17 cellular contexts compared by ENCODE assay signal in genomic region chr16:73017321-73017720, GRCh38.
"Had no signal": no experiment of that assay in that cellular context is flagged by ENCODE, and none has a peak within 500 bp of the region (broad histone marks: within the 10 kb centered on the region; RNA-seq: fewer than 3 reads in every experiment).

No MANE protein-coding gene starts in this region.

- H3K4me3 Mint-ChIP-seq: activated CD4-positive, alpha-beta T cell treated with anti-CD3 and anti-CD28 coated beads, Interleukin-2, amount 10 ng/mL, durations not matched to agents 7 days and 5 days; activated CD8-positive, alpha-beta T cell treated with anti-CD3 and anti-CD28 coated beads, Interleukin-2, amount 10 ng/mL, durations not matched to agents 7 days and 5 days; activated T-cell treated with anti-CD3 and anti-CD28 coated beads, Interleukin-2, amount 50 U/mL, for 24 hours; central memory CD8-positive, alpha-beta T cell; T-helper 1 cell treated with Interleukin-12 subunit alpha and Interleukin-12 subunit beta and Interleukin-4 antibody, amounts not matched to agents 30 μg/mL and 1 μg/mL, for 36 hours had no signal

- H3K27me3 ChIP-seq: neutrophil, spleen had no signal

- ATAC-seq: activated CD8-positive, alpha-beta T cell treated with anti-CD3 and anti-CD28 coated beads, Interleukin-2, amount 10 ng/mL, durations not matched to agents 7 days and 5 days; left lobe of liver had no signal

- DNase-seq: activated CD4-positive, alpha-beta T cell treated with anti-CD3 and anti-CD28 coated beads, Interleukin-2, amount 10 ng/mL, durations not matched to agents 7 days and 5 days; activated CD8-positive, alpha-beta T cell treated with anti-CD3 and anti-CD28 coated beads, Interleukin-2, amount 10 ng/mL, durations not matched to agents 7 days and 5 days; activated naive CD4-positive, alpha-beta T cell treated with anti-CD3 and anti-CD28 coated beads, Interleukin-2, amount 50 U/mL, for 16 hours; activated T-cell treated with anti-CD3 and anti-CD28 coated beads, Interleukin-2, amount 50 U/mL, for 24 hours; aorta; foreskin melanocyte; kidney; spleen; stimulated activated CD4-positive, alpha-beta T cell treated with anti-CD3 and anti-CD28 coated beads, Interleukin-4, amount 100 ng/mL, for 4 hours had no signal

- H3K9me3 Mint-ChIP-seq: activated CD4-positive, alpha-beta T cell treated with anti-CD3 and anti-CD28 coated beads, Interleukin-2, amount 10 ng/mL, durations not matched to agents 7 days and 5 days; activated T-cell treated with anti-CD3 and anti-CD28 coated beads, Interleukin-2, amount 50 U/mL, for 24 hours; activated T-helper 2 cell treated with anti-CD3 and anti-CD28 coated beads, Interferon-gamma antibody, Interleukin-2, Interleukin-4, amounts not matched to agents 10 μg/mL and 5 μg/mL and 100 μg/mL, durations not matched to agents 14 hours and 24 hours and 36 hours; stimulated activated naive B cell treated with anti-CD40 and anti-IgM and Interleukin-4, amounts not matched to agents 10 μg/mL and 1 μg/mL and 100 μg/mL, for 72 hours; T-helper 1 cell treated with Interleukin-12 subunit alpha and Interleukin-12 subunit beta and Interleukin-4 antibody, amounts not matched to agents 30 μg/mL and 1 μg/mL, for 36 hours had no signal

- H3K4me3 ChIP-seq: coronary artery, lung, spleen had no signal

- H3K9me3 ChIP-seq: neutrophil, spleen had no signal

- H3K4me1 Mint-ChIP-seq: activated CD4-positive, alpha-beta T cell treated with anti-CD3 and anti-CD28 coated beads, Interleukin-2, amount 10 ng/mL, durations not matched to agents 7 days and 5 days; central memory CD8-positive, alpha-beta T cell had no signal

- H3K27me3 Mint-ChIP-seq: activated CD4-positive, alpha-beta T cell treated with anti-CD3 and anti-CD28 coated beads, Interleukin-2, amount 10 ng/mL, durations not matched to agents 7 days and 5 days; central memory CD8-positive, alpha-beta T cell; stimulated activated naive B cell treated with anti-CD40 and anti-IgM and Interleukin-4, amounts not matched to agents 10 μg/mL and 1 μg/mL and 100 μg/mL, for 72 hours had no signal

- H3K27ac ChIP-seq: neutrophil, spleen had no signal

- H3K36me3 ChIP-seq: neutrophil, spleen had no signal

- H3K36me3 Mint-ChIP-seq: stimulated activated naive B cell treated with anti-CD40 and anti-IgM and Interleukin-4, amounts not matched to agents 10 μg/mL and 1 μg/mL and 100 μg/mL, for 72 hours had no signal

- H3K27ac Mint-ChIP-seq: activated CD4-positive, alpha-beta T cell treated with anti-CD3 and anti-CD28 coated beads, Interleukin-2, amount 10 ng/mL, durations not matched to agents 7 days and 5 days; activated CD8-positive, alpha-beta T cell treated with anti-CD3 and anti-CD28 coated beads, Interleukin-2, amount 10 ng/mL, durations not matched to agents 7 days and 5 days; activated T-cell treated with anti-CD3 and anti-CD28 coated beads, Interleukin-2, amount 50 U/mL, for 24 hours; activated T-helper 2 cell treated with anti-CD3 and anti-CD28 coated beads, Interferon-gamma antibody, Interleukin-2, Interleukin-4, amounts not matched to agents 10 μg/mL and 5 μg/mL and 100 μg/mL, durations not matched to agents 14 hours and 24 hours and 36 hours; T-helper 1 cell treated with Interleukin-12 subunit alpha and Interleukin-12 subunit beta and Interleukin-4 antibody, amounts not matched to agents 30 μg/mL and 1 μg/mL, for 36 hours had no signal
